In the genomic region with DNA sequence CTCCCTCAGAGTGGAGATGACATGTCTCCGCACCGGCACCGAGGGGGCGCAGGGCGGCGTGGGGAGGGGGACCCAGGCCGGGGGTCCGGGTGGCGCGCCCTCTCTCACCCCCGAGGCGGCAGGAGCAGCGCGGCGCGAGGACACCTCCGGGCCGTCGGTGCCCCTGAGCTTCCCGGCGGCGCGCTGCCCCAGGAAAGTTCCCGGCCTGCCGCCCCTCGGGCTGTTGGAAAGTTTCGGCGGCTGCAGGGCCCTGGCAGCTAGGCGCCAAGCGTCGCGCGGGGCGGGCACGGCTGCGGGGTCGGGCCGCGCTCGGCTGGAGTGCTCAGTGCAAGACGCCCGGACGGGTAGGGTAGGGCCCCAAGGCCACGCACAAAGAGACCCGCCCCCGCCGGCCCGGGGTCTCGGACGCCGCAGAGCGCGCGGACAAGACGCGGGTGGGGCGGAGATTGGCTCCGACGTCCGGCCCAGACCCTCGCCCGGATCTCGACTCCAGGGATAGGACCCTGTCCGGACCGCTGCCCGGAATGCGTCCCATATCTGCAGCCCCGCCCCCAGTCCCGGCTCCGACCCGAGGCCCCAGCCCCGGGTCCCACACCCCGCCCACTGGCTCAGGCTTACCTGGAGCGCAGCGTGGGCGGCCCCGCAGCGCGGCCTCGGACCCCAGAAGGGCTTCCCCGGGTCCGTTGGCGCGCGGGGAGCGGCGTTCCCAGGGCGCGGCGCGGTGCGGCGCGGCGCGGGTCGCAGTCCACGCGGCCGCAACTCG, we compare ENCODE assay signal across 1 cellular context.
TF ChIP-seq lines count a peak whose summit lies in the region.

No MANE protein-coding gene starts in this region.

TF ChIP-seq in WTC11, 78 proteins besides CTCF, POLR2A, EP300 and RAD21 (continued from another document):
- TF ChIP-seq, protein P1, sequence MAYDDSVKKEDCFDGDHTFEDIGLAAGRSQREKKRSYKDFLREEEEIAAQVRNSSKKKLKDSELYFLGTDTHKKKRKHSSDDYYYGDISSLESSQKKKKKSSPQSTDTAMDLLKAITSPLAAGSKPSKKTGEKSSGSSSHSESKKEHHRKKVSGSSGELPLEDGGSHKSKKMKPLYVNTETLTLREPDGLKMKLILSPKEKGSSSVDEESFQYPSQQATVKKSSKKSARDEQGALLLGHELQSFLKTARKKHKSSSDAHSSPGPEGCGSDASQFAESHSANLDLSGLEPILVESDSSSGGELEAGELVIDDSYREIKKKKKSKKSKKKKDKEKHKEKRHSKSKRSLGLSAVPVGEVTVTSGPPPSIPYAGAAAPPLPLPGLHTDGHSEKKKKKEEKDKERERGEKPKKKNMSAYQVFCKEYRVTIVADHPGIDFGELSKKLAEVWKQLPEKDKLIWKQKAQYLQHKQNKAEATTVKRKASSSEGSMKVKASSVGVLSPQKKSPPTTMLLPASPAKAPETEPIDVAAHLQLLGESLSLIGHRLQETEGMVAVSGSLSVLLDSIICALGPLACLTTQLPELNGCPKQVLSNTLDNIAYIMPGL (CRISPR knock-in tag; IDR thresholded peaks at IDR 0.05), result peak; percentile 22; the same call in 1 of the 2 replicates
- TF ChIP-seq, protein P2, sequence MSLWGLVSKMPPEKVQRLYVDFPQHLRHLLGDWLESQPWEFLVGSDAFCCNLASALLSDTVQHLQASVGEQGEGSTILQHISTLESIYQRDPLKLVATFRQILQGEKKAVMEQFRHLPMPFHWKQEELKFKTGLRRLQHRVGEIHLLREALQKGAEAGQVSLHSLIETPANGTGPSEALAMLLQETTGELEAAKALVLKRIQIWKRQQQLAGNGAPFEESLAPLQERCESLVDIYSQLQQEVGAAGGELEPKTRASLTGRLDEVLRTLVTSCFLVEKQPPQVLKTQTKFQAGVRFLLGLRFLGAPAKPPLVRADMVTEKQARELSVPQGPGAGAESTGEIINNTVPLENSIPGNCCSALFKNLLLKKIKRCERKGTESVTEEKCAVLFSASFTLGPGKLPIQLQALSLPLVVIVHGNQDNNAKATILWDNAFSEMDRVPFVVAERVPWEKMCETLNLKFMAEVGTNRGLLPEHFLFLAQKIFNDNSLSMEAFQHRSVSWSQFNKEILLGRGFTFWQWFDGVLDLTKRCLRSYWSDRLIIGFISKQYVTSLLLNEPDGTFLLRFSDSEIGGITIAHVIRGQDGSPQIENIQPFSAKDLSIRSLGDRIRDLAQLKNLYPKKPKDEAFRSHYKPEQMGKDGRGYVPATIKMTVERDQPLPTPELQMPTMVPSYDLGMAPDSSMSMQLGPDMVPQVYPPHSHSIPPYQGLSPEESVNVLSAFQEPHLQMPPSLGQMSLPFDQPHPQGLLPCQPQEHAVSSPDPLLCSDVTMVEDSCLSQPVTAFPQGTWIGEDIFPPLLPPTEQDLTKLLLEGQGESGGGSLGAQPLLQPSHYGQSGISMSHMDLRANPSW (CRISPR knock-in tag; conservative IDR thresholded peaks at IDR 0.05; ENCODE audit: low read depth), result no peak
- TF ChIP-seq, protein P3, sequence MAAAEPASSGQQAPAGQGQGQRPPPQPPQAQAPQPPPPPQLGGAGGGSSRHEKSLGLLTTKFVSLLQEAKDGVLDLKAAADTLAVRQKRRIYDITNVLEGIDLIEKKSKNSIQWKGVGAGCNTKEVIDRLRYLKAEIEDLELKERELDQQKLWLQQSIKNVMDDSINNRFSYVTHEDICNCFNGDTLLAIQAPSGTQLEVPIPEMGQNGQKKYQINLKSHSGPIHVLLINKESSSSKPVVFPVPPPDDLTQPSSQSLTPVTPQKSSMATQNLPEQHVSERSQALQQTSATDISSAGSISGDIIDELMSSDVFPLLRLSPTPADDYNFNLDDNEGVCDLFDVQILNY (CRISPR knock-in tag; IDR thresholded peaks at IDR 0.05), result no peak
- TF ChIP-seq, protein P4, sequence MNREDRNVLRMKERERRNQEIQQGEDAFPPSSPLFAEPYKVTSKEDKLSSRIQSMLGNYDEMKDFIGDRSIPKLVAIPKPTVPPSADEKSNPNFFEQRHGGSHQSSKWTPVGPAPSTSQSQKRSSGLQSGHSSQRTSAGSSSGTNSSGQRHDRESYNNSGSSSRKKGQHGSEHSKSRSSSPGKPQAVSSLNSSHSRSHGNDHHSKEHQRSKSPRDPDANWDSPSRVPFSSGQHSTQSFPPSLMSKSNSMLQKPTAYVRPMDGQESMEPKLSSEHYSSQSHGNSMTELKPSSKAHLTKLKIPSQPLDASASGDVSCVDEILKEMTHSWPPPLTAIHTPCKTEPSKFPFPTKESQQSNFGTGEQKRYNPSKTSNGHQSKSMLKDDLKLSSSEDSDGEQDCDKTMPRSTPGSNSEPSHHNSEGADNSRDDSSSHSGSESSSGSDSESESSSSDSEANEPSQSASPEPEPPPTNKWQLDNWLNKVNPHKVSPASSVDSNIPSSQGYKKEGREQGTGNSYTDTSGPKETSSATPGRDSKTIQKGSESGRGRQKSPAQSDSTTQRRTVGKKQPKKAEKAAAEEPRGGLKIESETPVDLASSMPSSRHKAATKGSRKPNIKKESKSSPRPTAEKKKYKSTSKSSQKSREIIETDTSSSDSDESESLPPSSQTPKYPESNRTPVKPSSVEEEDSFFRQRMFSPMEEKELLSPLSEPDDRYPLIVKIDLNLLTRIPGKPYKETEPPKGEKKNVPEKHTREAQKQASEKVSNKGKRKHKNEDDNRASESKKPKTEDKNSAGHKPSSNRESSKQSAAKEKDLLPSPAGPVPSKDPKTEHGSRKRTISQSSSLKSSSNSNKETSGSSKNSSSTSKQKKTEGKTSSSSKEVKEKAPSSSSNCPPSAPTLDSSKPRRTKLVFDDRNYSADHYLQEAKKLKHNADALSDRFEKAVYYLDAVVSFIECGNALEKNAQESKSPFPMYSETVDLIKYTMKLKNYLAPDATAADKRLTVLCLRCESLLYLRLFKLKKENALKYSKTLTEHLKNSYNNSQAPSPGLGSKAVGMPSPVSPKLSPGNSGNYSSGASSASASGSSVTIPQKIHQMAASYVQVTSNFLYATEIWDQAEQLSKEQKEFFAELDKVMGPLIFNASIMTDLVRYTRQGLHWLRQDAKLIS (CRISPR knock-in tag; IDR thresholded peaks at IDR 0.05; ENCODE audit: borderline replicate concordance), result no peak
- TF ChIP-seq MYBL2 (CRISPR knock-in tag; IDR thresholded peaks at IDR 0.05) (0 out of 2 replicates have a peak, but pooled peaks have one; percentile 6), NR2C2 (CRISPR knock-in tag; IDR thresholded peaks at IDR 0.05) (no peak), CREM (CRISPR knock-in tag; IDR thresholded peaks at IDR 0.05) (no peak), GTF2I (CRISPR knock-in tag; conservative IDR thresholded peaks at IDR 0.05) (no peak), GABPB1 (CRISPR knock-in tag; IDR thresholded peaks at IDR 0.05) (no peak), RELA (CRISPR knock-in tag; IDR thresholded peaks at IDR 0.05; ENCODE audit: borderline replicate concordance) (peak; percentile 37; the same call in 1 of the 2 replicates), MXD4 (CRISPR knock-in tag; IDR thresholded peaks at IDR 0.05; ENCODE audit: borderline replicate concordance) (no peak), SMAD3 (CRISPR knock-in tag; IDR thresholded peaks at IDR 0.05; ENCODE audit: borderline replicate concordance) (no peak), SOX15 (CRISPR knock-in tag; IDR thresholded peaks at IDR 0.05) (no peak)
- TF ChIP-seq, protein P5, sequence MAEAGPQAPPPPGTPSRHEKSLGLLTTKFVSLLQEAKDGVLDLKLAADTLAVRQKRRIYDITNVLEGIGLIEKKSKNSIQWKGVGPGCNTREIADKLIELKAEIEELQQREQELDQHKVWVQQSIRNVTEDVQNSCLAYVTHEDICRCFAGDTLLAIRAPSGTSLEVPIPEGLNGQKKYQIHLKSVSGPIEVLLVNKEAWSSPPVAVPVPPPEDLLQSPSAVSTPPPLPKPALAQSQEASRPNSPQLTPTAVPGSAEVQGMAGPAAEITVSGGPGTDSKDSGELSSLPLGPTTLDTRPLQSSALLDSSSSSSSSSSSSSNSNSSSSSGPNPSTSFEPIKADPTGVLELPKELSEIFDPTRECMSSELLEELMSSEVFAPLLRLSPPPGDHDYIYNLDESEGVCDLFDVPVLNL (CRISPR knock-in tag; IDR thresholded peaks at IDR 0.05; ENCODE audit: borderline replicate concordance, low read depth), result no peak
- TF ChIP-seq, protein P6, sequence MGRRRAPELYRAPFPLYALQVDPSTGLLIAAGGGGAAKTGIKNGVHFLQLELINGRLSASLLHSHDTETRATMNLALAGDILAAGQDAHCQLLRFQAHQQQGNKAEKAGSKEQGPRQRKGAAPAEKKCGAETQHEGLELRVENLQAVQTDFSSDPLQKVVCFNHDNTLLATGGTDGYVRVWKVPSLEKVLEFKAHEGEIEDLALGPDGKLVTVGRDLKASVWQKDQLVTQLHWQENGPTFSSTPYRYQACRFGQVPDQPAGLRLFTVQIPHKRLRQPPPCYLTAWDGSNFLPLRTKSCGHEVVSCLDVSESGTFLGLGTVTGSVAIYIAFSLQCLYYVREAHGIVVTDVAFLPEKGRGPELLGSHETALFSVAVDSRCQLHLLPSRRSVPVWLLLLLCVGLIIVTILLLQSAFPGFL (CRISPR knock-in tag; IDR thresholded peaks at IDR 0.05; ENCODE audit: borderline replicate concordance), result no peak
- TF ChIP-seq, protein P7, sequence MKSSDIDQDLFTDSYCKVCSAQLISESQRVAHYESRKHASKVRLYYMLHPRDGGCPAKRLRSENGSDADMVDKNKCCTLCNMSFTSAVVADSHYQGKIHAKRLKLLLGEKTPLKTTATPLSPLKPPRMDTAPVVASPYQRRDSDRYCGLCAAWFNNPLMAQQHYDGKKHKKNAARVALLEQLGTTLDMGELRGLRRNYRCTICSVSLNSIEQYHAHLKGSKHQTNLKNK (CRISPR knock-in tag; IDR thresholded peaks at IDR 0.05), result no peak
TF ChIP-seq in WTC11: peak in this region for 6.
